In genomic region chr4:106315476-106315967, GRCh38 we compare ENCODE assay signal across 8 cellular contexts. TPM values are rescaled to one million over a fixed set of nuclear protein-coding genes. Genes with fewer than 3 reads are reported as not detected.
A peak's percentile ranks its signal among the peaks of the same experiment; 100 is the strongest.
DNase-seq lines count a peak whose midpoint lies in the region; ATAC-seq and TF ChIP-seq lines count a peak whose summit lies in the region.

No MANE protein-coding gene starts in this region.

- DNase-seq in EH (ENCODE audit: low read depth) (peak; percentile 46), T-helper 1 cell (peak in 3 of 5 donors; percentile 2 to 33 (median 13)), omental fat pad (ENCODE audit: low spot score) (peak; percentile 24), DMS114 treated with DMSO at 0.1 percent for 48 hours (lab: John Stamatoyannopoulos, UW; ENCODE audit: unreplicated experiment) (no peak), NCI-H1417 treated with DMSO at 0.1 percent for 48 hours (lab: John Stamatoyannopoulos, UW) (no peak)

- no peak for TF ChIP-seq CTCF in omental fat pad (IDR thresholded peaks at IDR 0.05)

- ATAC-seq in GM19463 (IDR thresholded peaks at IDR 0.05; ENCODE audit: unreplicated experiment) (peak; percentile 16), HG03521 (IDR thresholded peaks at IDR 0.05; ENCODE audit: unreplicated experiment) (peak; percentile 17), esophagus mucosa (peak; percentile 96), omental fat pad (ENCODE audit: low FRiP score) (peak; percentile 73)

RNA-seq across cellular contexts. Expression of gene TBCK, which starts 0.5 kb away (rescaled TPM):
- 21.6 TPM for total RNA-seq in esophagus mucosa
- 10 to 100 TPM; 25.3 to 40.0 (median 37.2) TPM for total RNA-seq in omental fat pad

RNA-seq across cellular contexts. Expression of gene AIMP1, which starts 0.8 kb away (rescaled TPM):
- total RNA-seq in esophagus mucosa (32.8 TPM), omental fat pad (10 to 100 TPM; 19.3 to 26.5 (median 22.7) TPM)

RNA-seq across cellular contexts. Expression of gene GIMD1, which starts 53.1 kb away (rescaled TPM):
- total RNA-seq in esophagus mucosa, result not detected
- not detected for total RNA-seq in omental fat pad

Comparison
In these comparisons a context has a peak if more than half of its experiments do, and no peak if none do; other contexts are left out.
1. DNase-seq: peak in EH (single experiment), T-helper 1 cell (3 of 5) and omental fat pad (single experiment); none in DMS114 treated with DMSO at 0.1 percent for 48 hours (single experiment) and NCI-H1417 treated with DMSO at 0.1 percent for 48 hours (single experiment).
2. ATAC-seq: peak in every context shown above with its lines; median percentile 96 in esophagus mucosa; 73 in omental fat pad; 17 in HG03521; 16 in GM19463.